1 cellular context compared by ENCODE assay signal in the genomic region with DNA sequence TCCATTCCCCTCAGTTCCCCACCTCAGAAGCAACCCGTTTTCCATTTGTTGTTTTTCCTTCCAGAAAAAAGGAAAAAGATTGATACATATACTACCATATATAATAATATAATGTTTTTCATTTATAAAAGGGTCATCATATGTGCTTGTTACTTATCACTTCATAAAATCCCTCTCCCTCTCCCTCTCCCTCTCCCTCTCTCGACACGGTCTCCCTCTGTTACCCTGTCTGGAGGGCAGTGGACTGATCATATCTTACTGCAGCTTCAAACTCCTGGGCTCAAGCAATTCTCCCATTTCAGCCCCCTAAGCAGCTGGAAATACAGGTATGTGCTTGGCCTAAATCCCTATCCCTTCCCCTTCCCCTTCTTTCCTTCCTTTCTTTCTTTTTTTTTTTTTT.
TF ChIP-seq lines count a peak whose summit lies in the region.

No MANE protein-coding gene starts in this region.

TF ChIP-seq in HepG2, 621 proteins besides CTCF, POLR2A, EP300 and RAD21:
- TF ChIP-seq ZFP82 (CRISPR knock-in tag; IDR thresholded peaks at IDR 0.05; ENCODE audit: borderline replicate concordance) (no peak), HNRNPK (IDR thresholded peaks at IDR 0.05; ENCODE audit: low read depth, low read length, poor library complexity, severe bottlenecking) (peak; percentile 59), ZNF577 (CRISPR knock-in tag; IDR thresholded peaks at IDR 0.05; ENCODE audit: borderline replicate concordance, low read depth) (no peak)
TF ChIP-seq in HepG2: peak in this region for 1.
